12 cellular contexts compared by ENCODE assay signal in the genomic region with DNA sequence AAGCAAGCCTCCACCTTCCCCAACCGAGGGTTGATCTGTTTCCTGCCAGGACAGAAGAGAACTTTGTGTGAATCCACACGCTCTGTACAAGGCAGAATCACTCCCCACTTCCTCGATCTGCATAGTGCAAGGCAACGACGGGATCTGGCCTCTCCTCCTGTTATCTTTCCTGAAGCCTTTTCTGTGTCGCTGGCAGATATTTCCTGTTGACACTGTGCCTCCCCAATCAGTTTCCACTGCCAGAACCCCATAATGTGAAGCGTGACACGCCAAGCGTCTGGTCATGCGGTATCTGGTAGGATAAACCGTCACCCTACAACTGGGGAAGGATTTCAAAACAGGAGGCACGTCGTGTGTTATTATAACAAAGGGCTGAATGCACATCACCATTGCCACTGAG. TPM values are rescaled to one million over a fixed set of nuclear protein-coding genes. Genes with fewer than 3 reads are reported as not detected.
DNase-seq lines count a peak whose midpoint lies in the region; TF ChIP-seq lines count a peak whose summit lies in the region.
"Had no signal": no experiment of that assay in that cellular context is flagged by ENCODE, and none has a peak within 500 bp of the region (broad histone marks: within the 10 kb centered on the region; RNA-seq: fewer than 3 reads in every experiment).

No MANE protein-coding gene starts in this region.

- H3K9me3 ChIP-seq in endodermal cell (ENCODE audit: control insufficient read depth, low read length) (no peaks in the 10 kb centered on the region), skeletal muscle tissue (ENCODE audit: control insufficient read depth in 3 of 3, low read length in 3 of 3) (no peaks in the 10 kb centered on the region)

- no peak overlapping the region for H3K9ac ChIP-seq in endodermal cell (ENCODE audit: extremely low read depth, low read length, poor library complexity, severe bottlenecking)
- H3K9ac ChIP-seq in skeletal muscle tissue (ENCODE audit: low read depth in 1 of 3, low read length in 3 of 3): peak overlapping the region in 2 of 3 donors; percentile 8 to 51

- WGBS in endodermal cell (ENCODE audit: insufficient coverage in 1 of 2, insufficient read length in 1 of 2), 2 experiments: 82 to 87% methylated on average over 6 to 13 of the region's 13 CpGs
- WGBS in lower leg skin, 2 donors: 48 to 69% methylated on average over 13 of the region's 13 CpGs

- peaks cover 2% of the 10 kb centered on the region for H3K27me3 Mint-ChIP-seq in endodermal cell (ENCODE audit: insufficient read depth)

- H3K9me3 Mint-ChIP-seq in endodermal cell: no peaks in the 10 kb centered on the region

- TF ChIP-seq CTCF in endodermal cell (conservative IDR thresholded peaks at IDR 0.05) (no peak), lower leg skin (IDR thresholded peaks at IDR 0.05) (no peak)

- CTCF ChIA-PET in HEK293T (lab: Yijun Ruan, JAX): no interaction called here

- H3K27ac Mint-ChIP-seq in endodermal cell: no peak overlapping the region

- peaks cover 3% of the 10 kb centered on the region for H3K36me3 Mint-ChIP-seq in endodermal cell (ENCODE audit: low read depth)

- H3K4me1 ChIP-seq in endodermal cell (ENCODE audit: control insufficient read depth, insufficient read depth, low read length) (peaks cover 15% of the 10 kb centered on the region), skeletal muscle tissue (ENCODE audit: control insufficient read depth in 3 of 3, insufficient read depth in 3 of 3, low read length in 3 of 3) (peaks cover 0 to 4% (median 0%) of the 10 kb centered on the region in 3 donors)

- no peak overlapping the region for H3K4me3 ChIP-seq in endodermal cell (ENCODE audit: low read length)
- no peak overlapping the region for H3K4me3 ChIP-seq in lower leg skin (ENCODE audit: low read depth, poor library complexity, severe bottlenecking)
- H3K4me3 ChIP-seq in skeletal muscle tissue (ENCODE audit: low read length in 3 of 3): no peak overlapping the region

- no peak for TF ChIP-seq POLR2A in lower leg skin (IDR thresholded peaks at IDR 0.05)

- DNase-seq in OCI-M2 (lab: John Stamatoyannopoulos, UW; ENCODE audit: unreplicated experiment) (peak; percentile 53), endodermal cell (no peak), lower leg skin (ENCODE audit: low spot score in 2 of 2) (peak; percentile 25 to 83), HEK293T (ENCODE audit: extremely low spot score) (no peak), 8988T (no peak), kidney glomerular epithelial cell (lab: John Stamatoyannopoulos, UW) (no peak)
- no peak for DNase-seq in stimulated activated CD4-positive, alpha-beta T cell treated with anti-CD3 and anti-CD28 coated beads, Interleukin-4, amount 100 ng/mL, for 24 hours
- DNase-seq: DMS153; H7; stimulated activated CD4-positive, alpha-beta T cell treated with anti-CD3 and anti-CD28 coated beads, Interleukin-4, amount 100 ng/mL, for 4 hours; SW 1271 had no signal

- H3K36me3 ChIP-seq in endodermal cell (ENCODE audit: control insufficient read depth, insufficient read depth, low read length) (no peaks in the 10 kb centered on the region), skeletal muscle tissue (ENCODE audit: control insufficient read depth in 3 of 3, insufficient read depth in 3 of 3, low read length in 3 of 3) (no peaks in the 10 kb centered on the region)

- intact Hi-C loops in lower leg skin (cut with DNase I; ENCODE audit: low total_unique reads): no loop called here

- POLR2A ChIA-PET in HEK293T (lab: Yijun Ruan, JAX): no interaction called here

- H3K27me3 ChIP-seq in endodermal cell (ENCODE audit: control insufficient read depth, insufficient read depth, low read length, poor library complexity, severe bottlenecking) (no peaks in the 10 kb centered on the region), skeletal muscle tissue (ENCODE audit: control insufficient read depth in 3 of 3, insufficient read depth in 3 of 3, low read length in 3 of 3) (no peaks in the 10 kb centered on the region)

- H3K27ac ChIP-seq in endodermal cell (ENCODE audit: low read depth, low read length) (peak overlapping the region; percentile 46), skeletal muscle tissue (ENCODE audit: low read depth, low read length) (no peak overlapping the region)

- H3K4me3 Mint-ChIP-seq in endodermal cell: no peak overlapping the region

- H3K4me1 Mint-ChIP-seq in endodermal cell: peaks cover 45% of the 10 kb centered on the region

TF ChIP-seq in HEK293T, 16 proteins besides CTCF, POLR2A, EP300 and RAD21:
- no peak for TF ChIP-seq SP1 (IDR thresholded peaks at IDR 0.05)
- TF ChIP-seq CTBP1 (IDR thresholded peaks at IDR 0.05; ENCODE audit: borderline replicate concordance): no peak
- TF ChIP-seq SUZ12 (IDR thresholded peaks at IDR 0.05): no peak
- TF ChIP-seq BHLHE40 (IDR thresholded peaks at IDR 0.05; ENCODE audit: borderline replicate concordance): no peak
- TF ChIP-seq FOXM1 (IDR thresholded peaks at IDR 0.05; ENCODE audit: borderline replicate concordance): no peak
- no peak for TF ChIP-seq NFRKB (IDR thresholded peaks at IDR 0.05)
- TF ChIP-seq LEF1 (IDR thresholded peaks at IDR 0.05; ENCODE audit: borderline replicate concordance): no peak
- TF ChIP-seq ZNF384 (IDR thresholded peaks at IDR 0.05): no peak
- TF ChIP-seq ELF4 (IDR thresholded peaks at IDR 0.05): no peak
- no peak for TF ChIP-seq ARNT (IDR thresholded peaks at IDR 0.05)
- TF ChIP-seq FOXA1 (IDR thresholded peaks at IDR 0.05): no peak
- TF ChIP-seq, protein P1, sequence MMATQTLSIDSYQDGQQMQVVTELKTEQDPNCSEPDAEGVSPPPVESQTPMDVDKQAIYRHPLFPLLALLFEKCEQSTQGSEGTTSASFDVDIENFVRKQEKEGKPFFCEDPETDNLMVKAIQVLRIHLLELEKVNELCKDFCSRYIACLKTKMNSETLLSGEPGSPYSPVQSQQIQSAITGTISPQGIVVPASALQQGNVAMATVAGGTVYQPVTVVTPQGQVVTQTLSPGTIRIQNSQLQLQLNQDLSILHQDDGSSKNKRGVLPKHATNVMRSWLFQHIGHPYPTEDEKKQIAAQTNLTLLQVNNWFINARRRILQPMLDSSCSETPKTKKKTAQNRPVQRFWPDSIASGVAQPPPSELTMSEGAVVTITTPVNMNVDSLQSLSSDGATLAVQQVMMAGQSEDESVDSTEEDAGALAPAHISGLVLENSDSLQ (IDR thresholded peaks at IDR 0.05): no peak
- no peak for TF ChIP-seq TARDBP (IDR thresholded peaks at IDR 0.05)
- TF ChIP-seq HDGF (IDR thresholded peaks at IDR 0.05; ENCODE audit: borderline replicate concordance): no peak
- TF ChIP-seq FOXK2 (IDR thresholded peaks at IDR 0.05): no peak
- no peak for TF ChIP-seq L3MBTL2 (conservative IDR thresholded peaks at IDR 0.05)

RNA-seq across cellular contexts. Expression of a gene that starts 57.2 kb away (rescaled TPM):
- total RNA-seq in endodermal cell: 10 to 100 TPM; 36.5 to 39.0 TPM
- polyA plus RNA-seq in endodermal cell (2013, experiment 1 of 2): 64.8 TPM
- polyA plus RNA-seq in endodermal cell (2013, experiment 2 of 2): 68.4 TPM
- 1 to 10 TPM; 2.7 to 5.4 (median 3.1) TPM for total RNA-seq in lower leg skin
- 11.0 TPM for total RNA-seq in skeletal muscle tissue

Comparison
In these comparisons a context has a peak if more than half of its experiments do, and no peak if none do; other contexts are left out.
1. DNase-seq: peak in OCI-M2 (single experiment) and lower leg skin (2 of 2); none in endodermal cell (single experiment), stimulated activated CD4-positive, alpha-beta T cell treated with anti-CD3 and anti-CD28 coated beads, Interleukin-4, amount 100 ng/mL, for 24 hours (single experiment), HEK293T (single experiment), 8988T (single experiment) and kidney glomerular epithelial cell (single experiment).